ENCODE assay signal across 1 cellular context in genomic region chr17:48526986-48527741, GRCh38.
TF ChIP-seq lines count a peak whose summit lies in the region.

No MANE protein-coding gene starts in this region.

TF ChIP-seq in GM23338, 12 proteins besides CTCF, POLR2A, EP300 and RAD21 (continued from another document):
- no peak for TF ChIP-seq ZNF462 (CRISPR knock-in tag; IDR thresholded peaks at IDR 0.05)
- TF ChIP-seq ZNF114 (CRISPR knock-in tag; IDR thresholded peaks at IDR 0.05), result no peak
- TF ChIP-seq ETS1 (IDR thresholded peaks at IDR 0.05), result no peak
